In genomic region chr9:125243792-125244260, GRCh38 we compare ENCODE assay signal across 17 cellular contexts. TPM values are rescaled to one million over a fixed set of nuclear protein-coding genes. Genes with fewer than 3 reads are reported as not detected.
DNase-seq lines count a peak whose midpoint lies in the region; ATAC-seq, FAIRE-seq and TF ChIP-seq lines count a peak whose summit lies in the region.
"Had no signal": no experiment of that assay in that cellular context is flagged by ENCODE, and none has a peak within 500 bp of the region (broad histone marks: within the 10 kb centered on the region; RNA-seq: fewer than 3 reads in every experiment).

No MANE protein-coding gene starts in this region.

- peaks cover 11% of the 10 kb centered on the region for H3K4me1 Mint-ChIP-seq in MCF 10A (ENCODE audit: insufficient read depth, unreplicated experiment)
- H3K4me1 Mint-ChIP-seq in activated B cell treated with CpG ODN at 0.5 μM for 24 hours: peaks cover 28% of the 10 kb centered on the region

- peaks cover under 1% of the 10 kb centered on the region for H3K36me3 ChIP-seq in breast epithelium
- peaks cover 3 to 6% of the 10 kb centered on the region in 2 donors for H3K36me3 ChIP-seq in kidney (ENCODE audit: control insufficient read depth in 1 of 2, insufficient read depth in 2 of 2, low read length in 2 of 2)
- H3K36me3 ChIP-seq in upper lobe of right lung: peaks cover 15% of the 10 kb centered on the region

- H3K27ac ChIP-seq in breast epithelium: no peak overlapping the region
- H3K27ac ChIP-seq in kidney (ENCODE audit: low read depth in 2 of 2, low read length in 2 of 2): no peak overlapping the region
- H3K27ac ChIP-seq in upper lobe of right lung: no peak overlapping the region
- H3K27ac ChIP-seq: cardiac muscle cell, thyroid gland had no signal

- TF ChIP-seq CTCF in MCF 10A (IDR thresholded peaks at IDR 0.05; ENCODE audit: unreplicated experiment) (no peak), breast epithelium (IDR thresholded peaks at IDR 0.05) (no peak), activated B cell treated with CpG ODN at 0.5 μM for 24 hours (IDR thresholded peaks at IDR 0.05) (no peak), kidney (IDR thresholded peaks at IDR 0.05; ENCODE audit: borderline replicate concordance, extremely low read depth, insufficient read depth) (no peak), upper lobe of right lung (IDR thresholded peaks at IDR 0.05) (no peak)

- H3K9me3 Mint-ChIP-seq in MCF 10A (ENCODE audit: unreplicated experiment): no peaks in the 10 kb centered on the region
- no peaks in the 10 kb centered on the region for H3K9me3 Mint-ChIP-seq in activated B cell treated with CpG ODN at 0.5 μM for 24 hours
- H3K9me3 Mint-ChIP-seq: T-helper 2 cell treated with Interferon-gamma antibody and Interleukin-4, amounts not matched to agents 5 μg/mL and 100 μg/mL, for 36 hours had no signal

- POLR2A ChIA-PET in MCF 10A (lab: Yijun Ruan, JAX): interaction anchor here (0.6 to 12.2 kb wide), 20 partner anchors 9 to 762 kb away, joined by 3 to 138 read pairs (median 4); partner anchors contain the start of genes GAPVD1 and RABEPK
- POLR2A ChIA-PET in activated B cell treated with CpG ODN at 0.5 μM for 24 hours (lab: Charles Lee): interaction anchor here (0.6 to 6.3 kb wide), 3 partner anchors 18 to 1104 kb away, joined by 3 to 201 read pairs (median 8); partner anchors contain the start of gene GAPVD1

- intact Hi-C loops in MCF 10A (cut with micrococcal nuclease) (no loop called here), breast epithelium (cut with DNase I; ENCODE audit: low total_unique reads) (no loop called here), activated B cell treated with CpG ODN at 0.5 μM for 24 hours (cut with micrococcal nuclease) (loop anchor here (5.0 to 10.0 kb wide), 2 partner anchors 382 to 1561 kb away; partner anchors contain the start of genes ARPC5L, RPL35 and ZBTB43), kidney (cut with DNase I) (no loop called here), upper lobe of right lung (cut with DNase I) (no loop called here)

- H3K9me3 ChIP-seq in breast epithelium (no peaks in the 10 kb centered on the region), kidney (ENCODE audit: control insufficient read depth in 1 of 2, low read length in 2 of 2) (no peaks in the 10 kb centered on the region), upper lobe of right lung (no peaks in the 10 kb centered on the region)
- H3K9me3 ChIP-seq: left lung, MG63, thyroid gland had no signal

- H3K27ac Mint-ChIP-seq in MCF 10A (ENCODE audit: low read depth, unreplicated experiment) (peak overlapping the region; percentile 84), activated B cell treated with CpG ODN at 0.5 μM for 24 hours (peak overlapping the region; percentile 18)
- H3K27ac Mint-ChIP-seq: T-helper 2 cell treated with Interferon-gamma antibody and Interleukin-4, amounts not matched to agents 5 μg/mL and 100 μg/mL, for 36 hours had no signal

- H3K4me3 Mint-ChIP-seq in MCF 10A (ENCODE audit: unreplicated experiment) (peak overlapping the region; percentile 41), activated B cell treated with CpG ODN at 0.5 μM for 24 hours (no peak overlapping the region)
- H3K4me3 Mint-ChIP-seq: T-helper 2 cell treated with Interferon-gamma antibody and Interleukin-4, amounts not matched to agents 5 μg/mL and 100 μg/mL, for 36 hours had no signal

- H3K36me3 Mint-ChIP-seq in MCF 10A (ENCODE audit: insufficient read depth, unreplicated experiment) (peaks cover 28% of the 10 kb centered on the region), activated B cell treated with CpG ODN at 0.5 μM for 24 hours (ENCODE audit: low read depth) (peaks cover 28% of the 10 kb centered on the region)

- no peaks in the 10 kb centered on the region for H3K27me3 Mint-ChIP-seq in MCF 10A (ENCODE audit: insufficient read depth, unreplicated experiment)
- no peaks in the 10 kb centered on the region for H3K27me3 Mint-ChIP-seq in activated B cell treated with CpG ODN at 0.5 μM for 24 hours

- DNase-seq in MCF 10A (ENCODE audit: unreplicated experiment) (no peak), breast epithelium (ENCODE audit: low spot score in 2 of 2) (no peak), activated B cell treated with CpG ODN at 0.5 μM for 24 hours (no peak), kidney (peak; percentile 26), upper lobe of right lung (peak; percentile 41), T-helper 1 cell (no peak), NOMO-1 (lab: John Stamatoyannopoulos, UW; ENCODE audit: unreplicated experiment in 2 of 2) (no peak)
- DNase-seq: activated CD4-positive, alpha-beta T cell treated with anti-CD3 and anti-CD28 coated beads, Interleukin-2, amount 50 U/mL, for 1 hour; effector memory CD4-positive, alpha-beta T cell; NCI-H2029; NCI-H524; thyroid gland had no signal

- H3K4me1 ChIP-seq in breast epithelium (peaks cover 3 to 7% of the 10 kb centered on the region in 2 donors), kidney (ENCODE audit: control insufficient read depth in 1 of 2, insufficient read depth in 1 of 2, low read depth in 1 of 2, low read length in 2 of 2) (peaks cover 0 to 5% of the 10 kb centered on the region in 2 donors), upper lobe of right lung (peaks cover 9% of the 10 kb centered on the region)

- ATAC-seq in activated B cell treated with CpG ODN at 0.5 μM for 24 hours (ENCODE audit: low read depth): no peak
- ATAC-seq in upper lobe of right lung: no peak
- no peak for ATAC-seq in GM18519 (IDR thresholded peaks at IDR 0.05; ENCODE audit: low FRiP score, unreplicated experiment)

- BruUV-seq in MCF 10A (replicated peaks; lab: Mats Ljungman, UMichigan): TSS peak; percentile 26

- CTCF ChIA-PET in MCF 10A (lab: Yijun Ruan, JAX) (interaction anchor here (2.8 kb wide), 1 partner anchor 17 kb away, joined by 14 read pairs; the partner anchor contains the start of gene GAPVD1), activated B cell treated with CpG ODN at 0.5 μM for 24 hours (lab: Charles Lee) (interaction anchor here (0.6 kb wide), 1 partner anchor 62 kb away, joined by 3 read pairs; no protein-coding TSS in a partner anchor)

- no peak overlapping the region for H3K4me3 ChIP-seq in breast epithelium
- no peak overlapping the region for H3K4me3 ChIP-seq in kidney (ENCODE audit: low read length in 2 of 2)
- H3K4me3 ChIP-seq in upper lobe of right lung: no peak overlapping the region
- H3K4me3 ChIP-seq: cardiac muscle cell, left lung, MG63, thyroid gland had no signal

- no peak for TF ChIP-seq POLR2A in breast epithelium (IDR thresholded peaks at IDR 0.05)

- no peak for FAIRE-seq in kidney (lab: Jason Lieb, UNC)

- no peaks in the 10 kb centered on the region for H3K27me3 ChIP-seq in breast epithelium
- no peaks in the 10 kb centered on the region for H3K27me3 ChIP-seq in upper lobe of right lung
- H3K27me3 ChIP-seq: cardiac muscle cell, left lung, MG63, thyroid gland had no signal

- H3K9ac ChIP-seq in kidney (ENCODE audit: low read length in 2 of 2): no peak overlapping the region

RNA-seq across cellular contexts. Expression of gene HSPA5, which starts 2.7 kb away (rescaled TPM):
- total RNA-seq in MCF 10A (2022): 1,165 and 1,788 TPM in 2 replicates
- 100 to 1,000 TPM in 1 of 3 donors, 10 to 100 TPM in 2; 91.9 to 125 (median 95.1) TPM for total RNA-seq in breast epithelium
- 118 and 119 TPM in 2 replicates for total RNA-seq in activated B cell treated with CpG ODN at 0.5 μM for 24 hours
- total RNA-seq in kidney: 358 TPM
- polyA plus RNA-seq in kidney (ENCODE audit: insufficient read depth, low read depth, low replicate concordance): 289 TPM
- total RNA-seq in upper lobe of right lung: 282 TPM

RNA-seq across cellular contexts. Expression of gene GAPVD1, which starts 17.8 kb away (rescaled TPM):
- total RNA-seq in MCF 10A (2022): 46.2 and 53.9 TPM in 2 replicates
- total RNA-seq in breast epithelium: 10 to 100 TPM; 49.3 to 77.0 (median 72.7) TPM
- total RNA-seq in activated B cell treated with CpG ODN at 0.5 μM for 24 hours: 46.6 and 53.9 TPM in 2 replicates
- 44.8 TPM for total RNA-seq in kidney
- polyA plus RNA-seq in kidney (ENCODE audit: insufficient read depth, low read depth, low replicate concordance): 6.9 TPM
- 68.9 TPM for total RNA-seq in upper lobe of right lung

RNA-seq across cellular contexts. Expression of gene RABEPK, which starts 43.5 kb away (rescaled TPM):
- total RNA-seq in MCF 10A (2022): 21.5 and 37.2 TPM in 2 replicates
- total RNA-seq in breast epithelium: 10 to 100 TPM; 14.0 to 25.6 (median 17.9) TPM
- 19.1 and 19.4 TPM in 2 replicates for total RNA-seq in activated B cell treated with CpG ODN at 0.5 μM for 24 hours
- 12.6 TPM for total RNA-seq in kidney
- 24.8 TPM for polyA plus RNA-seq in kidney (ENCODE audit: insufficient read depth, low read depth, low replicate concordance)
- 10.0 TPM for total RNA-seq in upper lobe of right lung

RNA-seq across cellular contexts. Expression of gene PPP6C, which starts 54.2 kb away (rescaled TPM):
- 40.7 and 41.7 TPM in 2 replicates for total RNA-seq in MCF 10A (2022)
- total RNA-seq in breast epithelium: 10 to 100 TPM; 34.4 to 50.2 (median 42.1) TPM
- total RNA-seq in activated B cell treated with CpG ODN at 0.5 μM for 24 hours: 41.2 and 47.0 TPM in 2 replicates
- total RNA-seq in kidney: 43.9 TPM
- 30.4 TPM for polyA plus RNA-seq in kidney (ENCODE audit: insufficient read depth, low read depth, low replicate concordance)
- 42.2 TPM for total RNA-seq in upper lobe of right lung

Comparison
In these comparisons a context has a peak if more than half of its experiments do, and no peak if none do; other contexts are left out.
1. DNase-seq: peak in kidney (single experiment) and upper lobe of right lung (single experiment); none in MCF 10A (single experiment), breast epithelium (0 of 2), activated B cell treated with CpG ODN at 0.5 μM for 24 hours (single experiment), T-helper 1 cell (0 of 5) and NOMO-1 (0 of 2).